10 cellular contexts compared by ENCODE assay signal in the genomic region with DNA sequence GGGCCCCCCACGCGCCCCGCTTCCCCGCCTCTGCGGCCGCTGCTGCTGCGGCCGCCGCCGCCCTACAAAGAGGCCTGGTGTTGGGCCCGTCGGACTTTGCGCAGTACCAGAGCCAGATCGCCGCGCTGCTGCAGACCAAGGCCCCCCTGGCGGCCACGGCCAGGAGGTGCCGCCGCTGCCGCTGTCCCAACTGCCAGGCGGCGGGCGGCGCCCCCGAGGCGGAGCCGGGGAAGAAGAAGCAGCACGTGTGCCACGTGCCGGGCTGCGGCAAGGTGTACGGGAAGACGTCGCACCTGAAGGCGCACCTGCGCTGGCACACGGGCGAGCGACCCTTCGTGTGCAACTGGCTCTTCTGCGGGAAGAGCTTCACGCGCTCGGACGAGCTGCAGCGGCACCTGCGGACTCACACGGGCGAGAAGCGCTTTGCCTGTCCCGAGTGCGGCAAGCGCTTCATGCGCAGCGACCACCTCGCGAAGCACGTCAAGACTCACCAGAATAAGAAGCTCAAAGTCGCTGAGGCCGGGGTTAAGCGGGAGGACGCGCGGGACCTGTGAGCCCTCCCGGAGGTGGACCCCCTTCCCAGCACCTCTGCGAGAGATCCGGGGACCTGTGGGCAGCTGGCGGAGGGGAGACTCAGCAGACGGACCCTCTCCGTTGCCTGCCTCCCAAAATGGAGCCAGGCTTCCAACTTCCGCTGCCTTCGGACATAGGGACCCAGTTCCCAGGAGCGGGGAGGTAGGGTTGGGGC. TPM values are rescaled to one million over a fixed set of nuclear protein-coding genes. Genes with fewer than 3 reads are reported as not detected.
DNase-seq lines count a peak whose midpoint lies in the region; ATAC-seq, FAIRE-seq and TF ChIP-seq lines count a peak whose summit lies in the region.
"Had no signal": no experiment of that assay in that cellular context is flagged by ENCODE, and none has a peak within 500 bp of the region (broad histone marks: within the 10 kb centered on the region; RNA-seq: fewer than 3 reads in every experiment).

No MANE protein-coding gene starts in this region.

- POLR2A ChIA-PET in activated CD4-positive, alpha-beta T cell treated with anti-CD3 and anti-CD28 coated beads, Interleukin-2, amount 10 ng/mL, durations not matched to agents 7 days and 5 days (lab: Charles Lee): no interaction called here
- POLR2A ChIA-PET in naive thymus-derived CD8-positive, alpha-beta T cell (lab: Charles Lee): no interaction called here

- peak; percentile 23 to 45 for ATAC-seq in naive thymus-derived CD8-positive, alpha-beta T cell
- ATAC-seq: HCT116 had no signal

- H3K4me1 Mint-ChIP-seq in activated CD4-positive, alpha-beta T cell treated with anti-CD3 and anti-CD28 coated beads, Interleukin-2, amount 10 ng/mL, durations not matched to agents 7 days and 5 days: peaks cover 29% of the 10 kb centered on the region
- H3K4me1 Mint-ChIP-seq in naive thymus-derived CD8-positive, alpha-beta T cell: peaks cover 22 to 40% (median 36%) of the 10 kb centered on the region in 4 donors

- H3K9me3 ChIP-seq in esophagus muscularis mucosa: no peaks in the 10 kb centered on the region

- CTCF ChIA-PET in activated CD4-positive, alpha-beta T cell treated with anti-CD3 and anti-CD28 coated beads, Interleukin-2, amount 10 ng/mL, durations not matched to agents 7 days and 5 days (lab: Charles Lee): interaction anchor here (0.6 to 1.4 kb wide), 5 partner anchors 15 to 1520 kb away, joined by 3 to 7 read pairs (median 3); a partner anchor contains a TSS

- peak; percentile 39 to 70 (median 51) for TF ChIP-seq CTCF in esophagus muscularis mucosa (IDR thresholded peaks at IDR 0.05)

- peaks cover 11 to 84% (median 56%) of the 10 kb centered on the region in 4 donors for H3K27me3 ChIP-seq in esophagus muscularis mucosa

- peak overlapping the region; percentile 50 to 67 (median 54) for H3K4me3 ChIP-seq in esophagus muscularis mucosa

- no peaks in the 10 kb centered on the region for H3K9me3 Mint-ChIP-seq in activated CD4-positive, alpha-beta T cell treated with anti-CD3 and anti-CD28 coated beads, Interleukin-2, amount 10 ng/mL, durations not matched to agents 7 days and 5 days
- H3K9me3 Mint-ChIP-seq in naive thymus-derived CD8-positive, alpha-beta T cell: peaks cover 0 to 4% (median 0%) of the 10 kb centered on the region in 9 donors
- H3K9me3 Mint-ChIP-seq: activated naive CD4-positive, alpha-beta T cell treated with anti-CD3 and anti-CD28 coated beads, Interleukin-2, amount 50 U/mL, for 72 hours had no signal

- WGBS in esophagus muscularis mucosa: no CpG with 5 or more reads among the region's 74 CpGs

- DNase-seq in Daoy (ENCODE audit: low read depth): peak; percentile 51
- peak; percentile 11 for DNase-seq in activated CD4-positive, alpha-beta T cell treated with anti-CD3 and anti-CD28 coated beads, Interleukin-2, amount 10 ng/mL, durations not matched to agents 7 days and 5 days
- peak; percentile 86 for DNase-seq in esophagus muscularis mucosa (ENCODE audit: extremely low spot score)
- DNase-seq in naive thymus-derived CD8-positive, alpha-beta T cell: peak in 7 of 10 donors; percentile 4 to 65 (median 35)
- DNase-seq in NCI-H1105 treated with DMSO at 0.1 percent for 48 hours (lab: John Stamatoyannopoulos, UW): no peak
- no peak for DNase-seq in NCI-H446 treated with DMSO at 0.1 percent for 48 hours (lab: John Stamatoyannopoulos, UW)
- DNase-seq in H54 (ENCODE audit: insufficient read length, low spot score): no peak
- no peak for DNase-seq in GOT3 (lab: John Stamatoyannopoulos, UW)

- no peak overlapping the region for H3K27ac ChIP-seq in esophagus muscularis mucosa (replicated peaks in 1 of 4)

- H3K36me3 Mint-ChIP-seq in activated CD4-positive, alpha-beta T cell treated with anti-CD3 and anti-CD28 coated beads, Interleukin-2, amount 10 ng/mL, durations not matched to agents 7 days and 5 days (ENCODE audit: low read depth): no peaks in the 10 kb centered on the region
- peaks cover 4 to 8% (median 5%) of the 10 kb centered on the region in 3 donors for H3K36me3 Mint-ChIP-seq in naive thymus-derived CD8-positive, alpha-beta T cell

- H3K27ac Mint-ChIP-seq in activated CD4-positive, alpha-beta T cell treated with anti-CD3 and anti-CD28 coated beads, Interleukin-2, amount 10 ng/mL, durations not matched to agents 7 days and 5 days: no peak overlapping the region
- H3K27ac Mint-ChIP-seq in naive thymus-derived CD8-positive, alpha-beta T cell: no peak overlapping the region

- no peak for FAIRE-seq in H54 (lab: Jason Lieb, UNC)

- H3K36me3 ChIP-seq in esophagus muscularis mucosa: no peaks in the 10 kb centered on the region

- no peak overlapping the region for H3K4me3 Mint-ChIP-seq in activated CD4-positive, alpha-beta T cell treated with anti-CD3 and anti-CD28 coated beads, Interleukin-2, amount 10 ng/mL, durations not matched to agents 7 days and 5 days
- H3K4me3 Mint-ChIP-seq in naive thymus-derived CD8-positive, alpha-beta T cell: peak overlapping the region; percentile 36 to 88 (median 59)

- H3K4me1 ChIP-seq in esophagus muscularis mucosa: peaks cover 36 to 50% (median 49%) of the 10 kb centered on the region in 4 donors

- intact Hi-C loops in esophagus muscularis mucosa (cut with DNase I): loop anchor here (5.0 to 10.0 kb wide), 3 partner anchors 95 to 305 kb away; no protein-coding TSS in a partner anchor

- no peak for TF ChIP-seq POLR2A in esophagus muscularis mucosa (IDR thresholded peaks at IDR 0.05; ENCODE audit: low read depth)
- no peak for TF ChIP-seq POLR2A in H54 (IDR thresholded peaks at IDR 0.05; ENCODE audit: low read depth, low read length)

- TF ChIP-seq EP300 in esophagus muscularis mucosa (IDR thresholded peaks at IDR 0.05): no peak

- peaks cover 71% of the 10 kb centered on the region for H3K27me3 Mint-ChIP-seq in activated CD4-positive, alpha-beta T cell treated with anti-CD3 and anti-CD28 coated beads, Interleukin-2, amount 10 ng/mL, durations not matched to agents 7 days and 5 days
- peaks cover 27 to 76% (median 60%) of the 10 kb centered on the region in 5 donors for H3K27me3 Mint-ChIP-seq in naive thymus-derived CD8-positive, alpha-beta T cell

RNA-seq across cellular contexts. Expression of a gene that starts 1.9 kb away (rescaled TPM):
- 0.63 and 2.6 TPM in 2 replicates for total RNA-seq in Daoy (2014; rRNA removed; shearing (Covaris generic))
- not detected for total RNA-seq in activated CD4-positive, alpha-beta T cell treated with anti-CD3 and anti-CD28 coated beads, Interleukin-2, amount 10 ng/mL, durations not matched to agents 7 days and 5 days
- total RNA-seq in esophagus muscularis mucosa: under 1 TPM in 2 of 4 donors, not detected in 2; 0.32 to 0.63 TPM
- not detected for total RNA-seq in naive thymus-derived CD8-positive, alpha-beta T cell
- not detected for polyA plus RNA-seq in naive thymus-derived CD8-positive, alpha-beta T cell

RNA-seq across cellular contexts. Expression of a gene that starts 53.2 kb away (rescaled TPM):
- total RNA-seq in Daoy (2014; rRNA removed; shearing (Covaris generic)): 0.42 TPM in 1 of 2 replicates, not detected in the other
- not detected for total RNA-seq in activated CD4-positive, alpha-beta T cell treated with anti-CD3 and anti-CD28 coated beads, Interleukin-2, amount 10 ng/mL, durations not matched to agents 7 days and 5 days
- 1 to 10 TPM in 1 of 4 donors, not detected in 3; 1.7 TPM for total RNA-seq in esophagus muscularis mucosa
- total RNA-seq in naive thymus-derived CD8-positive, alpha-beta T cell: not detected
- polyA plus RNA-seq in naive thymus-derived CD8-positive, alpha-beta T cell: not detected
- total RNA-seq: activated naive CD4-positive, alpha-beta T cell treated with anti-CD3 and anti-CD28 coated beads, Interleukin-2, amount 50 U/mL, for 72 hours had no signal

Comparison
In these comparisons a context has a peak if more than half of its experiments do, and no peak if none do; other contexts are left out.
1. DNase-seq: peak in Daoy (single experiment), activated CD4-positive, alpha-beta T cell treated with anti-CD3 and anti-CD28 coated beads, Interleukin-2, amount 10 ng/mL, durations not matched to agents 7 days and 5 days (single experiment), esophagus muscularis mucosa (single experiment) and naive thymus-derived CD8-positive, alpha-beta T cell (7 of 10); none in NCI-H1105 treated with DMSO at 0.1 percent for 48 hours (single experiment), NCI-H446 treated with DMSO at 0.1 percent for 48 hours (single experiment), H54 (single experiment) and GOT3 (single experiment).